18 cellular contexts compared by ENCODE assay signal in genomic region chr18:35826477-35826876, GRCh38.
DNase-seq lines count a peak whose midpoint lies in the region; ATAC-seq, FAIRE-seq and TF ChIP-seq lines count a peak whose summit lies in the region.
"Had no signal": no experiment of that assay in that cellular context is flagged by ENCODE, and none has a peak within 500 bp of the region (broad histone marks: within the 10 kb centered on the region; RNA-seq: fewer than 3 reads in every experiment).

No MANE protein-coding gene starts in this region.

- WGBS in neuronal stem cell (ENCODE audit: extremely low coverage in 2 of 2, insufficient read length in 2 of 2, insufficient replicate concordance in 1 of 2), 2 donors = no CpG with 5 or more reads among the region's 1 CpG
- WGBS in pancreas, 2 donors = 62 to 69% methylated on average over 1 of the region's 1 CpG

- H2AFZ ChIP-seq in neuronal stem cell (ENCODE audit: low read length) = no peak overlapping the region

- no peak overlapping the region for H2BK12ac ChIP-seq in neuronal stem cell (ENCODE audit: low read length)

- DNase-seq in NT2/D1 (ENCODE audit: low read depth, low spot score) (no peak), neuronal stem cell (ENCODE audit: low spot score) (no peak), pancreas (no peak), NCI-H1417 treated with DMSO at 0.1 percent for 48 hours (lab: John Stamatoyannopoulos, UW) (no peak), germinal center (ENCODE audit: low spot score) (no peak)
- DNase-seq: ACHN; C1 segment of cervical spinal cord; CD8-positive, alpha-beta memory T cell; EL; MM.1S; NCI-H1092 treated with DMSO at 0.1 percent for 48 hours; NCI-H1694 treated with DMSO at 0.1 percent for 48 hours; NCI-H226; NCI-H524 treated with DMSO at 0.1 percent for 48 hours had no signal

- H3K4ac ChIP-seq in neuronal stem cell (ENCODE audit: low read length) = no peak overlapping the region

- H3K4me2 ChIP-seq in neuronal stem cell (ENCODE audit: insufficient read depth, low read length, poor library complexity, severe bottlenecking) = no peak overlapping the region

- no peaks in the 10 kb centered on the region for H3K79me1 ChIP-seq in neuronal stem cell (ENCODE audit: low read depth, low read length)

- H3K9me3 ChIP-seq in HUES48 (ENCODE audit: control insufficient read depth, insufficient read depth, low read length) (peaks cover 14% of the 10 kb centered on the region), NT2/D1 (ENCODE audit: insufficient read depth, low read length) (peaks cover 73% of the 10 kb centered on the region; the same call in 1 of the 2 replicates), neuronal stem cell (replicated peaks in 1 of 2; ENCODE audit: control insufficient read depth in 2 of 2, insufficient read depth in 1 of 2, low read depth in 1 of 2, low read length in 2 of 2) (no peaks in the 10 kb centered on the region), pancreas (no peaks in the 10 kb centered on the region)

- intact Hi-C loops in pancreas (cut with DNase I) = no loop called here

- H3K36me3 ChIP-seq in HUES48 (ENCODE audit: control insufficient read depth, insufficient read depth, low read length) (no peaks in the 10 kb centered on the region; the same call in 1 of the 2 replicates), NT2/D1 (ENCODE audit: insufficient read depth, insufficient read length, low read length) (no peaks in the 10 kb centered on the region), neuronal stem cell (replicated peaks in 1 of 2; ENCODE audit: control insufficient read depth in 2 of 2, insufficient read depth in 2 of 2, low read length in 2 of 2) (no peaks in the 10 kb centered on the region), pancreas (no peaks in the 10 kb centered on the region)

- H3K4me3 ChIP-seq in HUES48 (ENCODE audit: low read depth, low read length) (no peak overlapping the region), NT2/D1 (ENCODE audit: insufficient read length, low read depth) (no peak overlapping the region), neuronal stem cell (ENCODE audit: low read length in 2 of 2) (no peak overlapping the region), pancreas (no peak overlapping the region)

- no peak overlapping the region for H2BK15ac ChIP-seq in neuronal stem cell (ENCODE audit: low read length)

- no peak overlapping the region for H2AK5ac ChIP-seq in neuronal stem cell (ENCODE audit: low read depth, low read length)

- H4K8ac ChIP-seq in neuronal stem cell (ENCODE audit: low read depth, low read length) = no peak overlapping the region

- no peak for FAIRE-seq in pancreas (lab: Jason Lieb, UNC)
- FAIRE-seq: GM12892, GM18507 had no signal

- no peak overlapping the region for H4K91ac ChIP-seq in neuronal stem cell (ENCODE audit: low read depth, low read length, poor library complexity)

- H3K23ac ChIP-seq in neuronal stem cell (ENCODE audit: low read depth, low read length, poor library complexity) = no peak overlapping the region

- H3K27ac ChIP-seq in HUES48 (ENCODE audit: low read depth, low read length) (peak overlapping the region; percentile 98), neuronal stem cell (replicated peaks; ENCODE audit: low read length) (no peak overlapping the region), pancreas (no peak overlapping the region)

- no peak for TF ChIP-seq CTCF in pancreas (IDR thresholded peaks at IDR 0.05)

- peaks cover 30% of the 10 kb centered on the region for H3K4me1 ChIP-seq in HUES48 (ENCODE audit: control insufficient read depth, insufficient read depth, low read length)
- peaks cover 4% of the 10 kb centered on the region for H3K4me1 ChIP-seq in NT2/D1 (ENCODE audit: insufficient read depth, insufficient read length)
- no peaks in the 10 kb centered on the region for H3K4me1 ChIP-seq in neuronal stem cell (ENCODE audit: control insufficient read depth in 2 of 2, insufficient read depth in 1 of 2, low read depth in 1 of 2, low read length in 2 of 2)
- H3K4me1 ChIP-seq in pancreas = no peaks in the 10 kb centered on the region

- H3K18ac ChIP-seq in neuronal stem cell (ENCODE audit: low read length) = no peak overlapping the region

- H2BK120ac ChIP-seq in neuronal stem cell (ENCODE audit: low read depth, low read length) = no peak overlapping the region

- H3K9ac ChIP-seq in HUES48 (ENCODE audit: low read depth, low read length) = peak overlapping the region; percentile 5; the same call in 1 of the 2 replicates
- H3K9ac ChIP-seq in NT2/D1 (ENCODE audit: insufficient read length, low read depth) = peak overlapping the region; percentile 26
- peak overlapping the region; percentile 50 for H3K9ac ChIP-seq in neuronal stem cell (ENCODE audit: low read depth, low read length, poor library complexity)

- no peak overlapping the region for H2BK5ac ChIP-seq in neuronal stem cell (ENCODE audit: low read length)

- H3K27me3 ChIP-seq in HUES48 (ENCODE audit: control insufficient read depth, insufficient read depth, low read length) (no peaks in the 10 kb centered on the region), NT2/D1 (ENCODE audit: insufficient read depth, insufficient read length) (no peaks in the 10 kb centered on the region), neuronal stem cell (ENCODE audit: control insufficient read depth in 3 of 3, insufficient read depth in 3 of 3, low read depth in 1 of 3, low read length in 3 of 3) (no peaks in the 10 kb centered on the region), pancreas (no peaks in the 10 kb centered on the region)

- no peak overlapping the region for H3K14ac ChIP-seq in neuronal stem cell (ENCODE audit: low read length)

- ATAC-seq in esophagus mucosa (peak; percentile 32), pancreas (no peak)
